In the genomic region with DNA sequence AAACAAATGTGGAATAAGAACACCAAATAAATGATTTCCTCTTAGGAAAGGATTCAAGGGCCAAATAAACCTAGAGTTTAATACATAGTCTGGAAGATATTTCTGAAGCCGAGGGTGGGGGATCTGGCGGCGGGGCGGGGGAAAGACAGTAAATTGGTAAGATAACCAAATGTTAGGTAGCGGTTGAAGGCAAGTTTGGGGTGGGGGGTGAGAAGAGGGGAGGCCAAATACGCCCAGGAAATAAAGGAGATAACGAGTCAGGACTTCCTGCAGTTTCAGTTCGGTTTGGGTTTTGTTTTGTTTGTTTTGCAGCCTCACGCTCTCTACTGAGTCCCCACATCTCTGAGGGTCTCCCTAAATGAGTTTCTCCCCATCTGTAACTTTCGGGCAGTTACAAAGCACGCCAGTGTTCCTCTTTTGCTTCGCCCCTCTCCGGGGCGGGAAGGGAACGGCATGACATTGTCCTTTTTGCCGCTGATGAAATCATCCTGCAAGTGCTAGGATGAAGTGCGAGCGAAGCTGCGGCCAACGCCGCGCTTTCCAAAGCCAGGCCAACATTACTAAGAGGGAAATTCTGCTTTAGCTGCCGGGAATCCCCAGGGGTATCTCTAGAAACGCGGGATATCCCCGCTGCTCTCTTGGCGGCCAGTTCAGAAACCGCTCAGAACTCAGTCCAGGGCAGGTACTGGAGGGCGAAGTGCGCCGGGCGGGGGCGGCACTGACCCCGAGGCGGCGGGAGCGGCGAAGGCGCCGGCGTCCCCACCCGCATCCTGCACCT, we compare ENCODE assay signal across 1 cellular context.
TF ChIP-seq lines count a peak whose summit lies in the region.

No MANE protein-coding gene starts in this region.

TF ChIP-seq in A549, 52 proteins besides CTCF, POLR2A, EP300 and RAD21 (continued from another document):
- TF ChIP-seq E2F6 (IDR thresholded peaks at IDR 0.05; ENCODE audit: borderline replicate concordance, low read depth) (peak; percentile 73), CBX8 (IDR thresholded peaks at IDR 0.05) (peak; percentile 85; the same call in 1 of the 2 replicates)
